10 cellular contexts compared by ENCODE assay signal in genomic region chr3:67863869-67864268, GRCh38.
DNase-seq lines count a peak whose midpoint lies in the region; ATAC-seq, FAIRE-seq and TF ChIP-seq lines count a peak whose summit lies in the region.
"Had no signal": no experiment of that assay in that cellular context is flagged by ENCODE, and none has a peak within 500 bp of the region (broad histone marks: within the 10 kb centered on the region; RNA-seq: fewer than 3 reads in every experiment).

No MANE protein-coding gene starts in this region.

- H3K14ac ChIP-seq in IMR-90 (replicated peaks; ENCODE audit: low read depth, low read length), result no peak overlapping the region

- no peak overlapping the region for H2AK9ac ChIP-seq in IMR-90 (replicated peaks; ENCODE audit: low read depth, low read length, poor library complexity)

- TF ChIP-seq EP300 in GM12878 (IDR thresholded peaks at IDR 0.05; ENCODE audit: borderline replicate concordance in 1 of 2, control insufficient read depth in 1 of 2, low read depth in 2 of 2, low read length in 2 of 2), result no peak

- H3K27ac ChIP-seq in DOHH2 (ENCODE audit: low read depth, low read length) (no peak overlapping the region), IMR-90 (ENCODE audit: insufficient read depth, low read length) (no peak overlapping the region), GM12878 (ENCODE audit: control insufficient read depth, insufficient read depth) (no peak overlapping the region), liver (ENCODE audit: low read depth in 1 of 2, low read length in 2 of 2) (no peak overlapping the region), spleen (no peak overlapping the region)
- H3K27ac ChIP-seq: heart right ventricle, right atrium auricular region had no signal

- dilution Hi-C loops in IMR-90 (cut with HindIII; ENCODE audit: low sequenced_read_pairs, unreplicated experiment), result no loop called here

- no peaks in the 10 kb centered on the region for H3K79me2 ChIP-seq in DOHH2 (ENCODE audit: control insufficient read depth, low read length)
- H3K79me2 ChIP-seq in GM12878 (ENCODE audit: control insufficient read depth, insufficient read depth, low read length), result no peaks in the 10 kb centered on the region

- H4K91ac ChIP-seq in IMR-90 (ENCODE audit: insufficient read depth, low read depth, low read length), result no peak overlapping the region

- no CpG with 5 or more reads among the region's 4 CpGs for WGBS in IMR-90 (ENCODE audit: extremely low coverage in 2 of 2, insufficient read length in 1 of 2), 2 experiments
- 51% methylated on average over 4 of the region's 4 CpGs for WGBS in GM12878 (ENCODE audit: insufficient coverage, insufficient replicate concordance, low lambda C conversion rate, missing lambda C conversion rate)
- 89% methylated on average over 4 of the region's 4 CpGs for WGBS in liver
- WGBS in spleen, 5 donors, result 70 to 83% (median 78%) methylated on average over 4 of the region's 4 CpGs

- H3K9me3 ChIP-seq in DOHH2 (ENCODE audit: control insufficient read depth, insufficient read depth, low read length) (peaks cover 14% of the 10 kb centered on the region; the same call in 1 of the 2 replicates), IMR-90 (ENCODE audit: control insufficient read depth, insufficient read depth, low read length) (no peaks in the 10 kb centered on the region), GM12878 (replicated peaks; ENCODE audit: control insufficient read depth, insufficient read depth, low read length) (no peaks in the 10 kb centered on the region), liver (ENCODE audit: control insufficient read depth in 4 of 4, low read length in 3 of 4) (no peaks in the 10 kb centered on the region), spleen (peaks cover 0 to 5% (median 0%) of the 10 kb centered on the region in 8 donors)
- H3K9me3 ChIP-seq: right atrium auricular region had no signal

- FAIRE-seq in GM12878 (lab: Jason Lieb, UNC), result no peak

- no peaks in the 10 kb centered on the region for H3F3A ChIP-seq in DOHH2 (ENCODE audit: control insufficient read depth, insufficient read depth)

- no peak overlapping the region for H3K4me3 ChIP-seq in DOHH2 (ENCODE audit: low read length)
- no peak overlapping the region for H3K4me3 ChIP-seq in IMR-90 (ENCODE audit: insufficient read depth, low read depth, low read length)
- H3K4me3 ChIP-seq in GM12878, result no peak overlapping the region
- no peak overlapping the region for H3K4me3 ChIP-seq in liver (ENCODE audit: low read depth in 1 of 3, low read length in 3 of 3)
- H3K4me3 ChIP-seq in spleen, result no peak overlapping the region
- H3K4me3 ChIP-seq: heart right ventricle, right atrium auricular region had no signal

- TF ChIP-seq CTCF in DOHH2 (IDR thresholded peaks at IDR 0.05; ENCODE audit: low read depth, low read length, poor library complexity, severe bottlenecking) (peak; percentile 57), IMR-90 (conservative IDR thresholded peaks at IDR 0.05; ENCODE audit: low read depth, low read length) (peak; percentile 34), GM12878 (IDR thresholded peaks at IDR 0.05 in 2 of 3, conservative IDR thresholded peaks at IDR 0.05 in 1 of 3; ENCODE audit: control insufficient read depth in 2 of 3, extremely low read depth in 1 of 3, insufficient read depth in 1 of 3, low read depth in 3 of 3, low read length in 3 of 3) (peak in 2 of 3 experiments; percentile 14 to 16; a peak in 2 of 6 replicates), liver (IDR thresholded peaks at IDR 0.05; ENCODE audit: low read depth, low read length, missing input control) (peak; percentile 38), spleen (IDR thresholded peaks at IDR 0.05 in 8 of 11, conservative IDR thresholded peaks at IDR 0.05 in 3 of 11) (no peak)

- POLR2A ChIA-PET in IMR-90 (lab: Charles Lee; ENCODE audit: unreplicated experiment), result no interaction called here
- POLR2A ChIA-PET in GM12878 (lab: Charles Lee), result no interaction called here

- in situ Hi-C loops in IMR-90 (cut with MboI; ENCODE audit: low sequenced_read_pairs) (no loop called here), GM12878 (cut with MboI) (no loop called here)

- BruUV-seq in IMR-90 (replicated peaks; lab: Mats Ljungman, UMichigan) (no TSS peak), GM12878 (replicated peaks; lab: Mats Ljungman, UMichigan) (no TSS peak)

- H3K4me2 ChIP-seq in DOHH2 (ENCODE audit: low read length), result no peak overlapping the region
- H3K4me2 ChIP-seq in IMR-90 (ENCODE audit: low read depth, low read length), result no peak overlapping the region
- H3K4me2 ChIP-seq in GM12878 (ENCODE audit: control insufficient read depth, insufficient read depth), result no peak overlapping the region

- no peaks in the 10 kb centered on the region for H3K79me1 ChIP-seq in IMR-90 (ENCODE audit: low read depth in 1 of 2, low read length in 2 of 2)

- H4K8ac ChIP-seq in IMR-90 (ENCODE audit: low read depth in 2 of 2, low read length in 2 of 2), result no peak overlapping the region

- no peak overlapping the region for H3K18ac ChIP-seq in IMR-90 (ENCODE audit: low read depth, low read length)

- H2AFZ ChIP-seq in IMR-90 (replicated peaks; ENCODE audit: low read length, poor library complexity) (no peak overlapping the region), GM12878 (ENCODE audit: control insufficient read depth, low read depth, low read length) (no peak overlapping the region)

- ATAC-seq in IMR-90 (ENCODE audit: low read depth) (no peak), GM12878 (peak; percentile 38; the same call in 1 of the 3 replicates)

- RAD21 ChIA-PET in GM12878 (lab: Charles Lee; ENCODE audit: unreplicated experiment), result no interaction called here

- no peak overlapping the region for H2BK15ac ChIP-seq in IMR-90 (ENCODE audit: low read depth, low read length)

- no peak overlapping the region for H4K5ac ChIP-seq in IMR-90 (ENCODE audit: low read depth, low read length)

- H3K9me1 ChIP-seq in IMR-90 (ENCODE audit: insufficient read depth, low read length), result no peaks in the 10 kb centered on the region

- intact Hi-C loops in IMR-90 (cut with micrococcal nuclease) (loop anchor here (5.0 kb wide), 1 partner anchor 482 kb away; no protein-coding TSS in a partner anchor), GM12878 (cut with micrococcal nuclease; ENCODE audit: unreplicated experiment) (no loop called here), spleen (cut with DNase I; ENCODE audit: low total_unique reads) (no loop called here)

- H3K23ac ChIP-seq in IMR-90 (ENCODE audit: low read depth, low read length), result no peak overlapping the region

- H3K4me1 ChIP-seq in DOHH2 (ENCODE audit: control insufficient read depth, low read length) (peaks cover 6% of the 10 kb centered on the region), IMR-90 (ENCODE audit: control insufficient read depth, insufficient read depth, low read length) (no peaks in the 10 kb centered on the region), GM12878 (ENCODE audit: control insufficient read depth, insufficient read depth, low read length) (no peaks in the 10 kb centered on the region), liver (ENCODE audit: control insufficient read depth in 4 of 4, insufficient read depth in 4 of 4, low read length in 3 of 4) (peaks cover 0 to 2% (median 0%) of the 10 kb centered on the region in 4 donors), spleen (no peaks in the 10 kb centered on the region)

- H3K4ac ChIP-seq in IMR-90 (ENCODE audit: low read depth, low read length), result no peak overlapping the region

- H3K9ac ChIP-seq in IMR-90 (ENCODE audit: low read depth, low read length) (no peak overlapping the region), GM12878 (ENCODE audit: control insufficient read depth, insufficient read depth, low read length) (no peak overlapping the region), liver (ENCODE audit: low read depth in 1 of 2, low read length in 2 of 2) (no peak overlapping the region)

- no peaks in the 10 kb centered on the region for H3K36me3 ChIP-seq in DOHH2 (ENCODE audit: control insufficient read depth, low read length)
- H3K36me3 ChIP-seq in IMR-90 (ENCODE audit: control insufficient read depth, insufficient read depth, low read length), result no peaks in the 10 kb centered on the region
- H3K36me3 ChIP-seq in GM12878 (ENCODE audit: control insufficient read depth in 2 of 2, insufficient read depth in 2 of 2, low read length in 1 of 2), result no peaks in the 10 kb centered on the region
- no peaks in the 10 kb centered on the region for H3K36me3 ChIP-seq in liver (ENCODE audit: control insufficient read depth in 4 of 4, insufficient read depth in 3 of 4, low read depth in 1 of 4, low read length in 3 of 4)
- no peaks in the 10 kb centered on the region for H3K36me3 ChIP-seq in spleen
- H3K36me3 ChIP-seq: heart right ventricle, right atrium auricular region had no signal

- SMC1A ChIA-PET in GM12878 (lab: Charles Lee; ENCODE audit: uncharacterized antibody, unreplicated experiment), result no interaction called here

- H3K56ac ChIP-seq in IMR-90 (ENCODE audit: extremely low read depth, insufficient read depth, low read length), result no peak overlapping the region

- no peak for TF ChIP-seq POLR2A in IMR-90 (IDR thresholded peaks at IDR 0.05; ENCODE audit: low read depth, low read length)
- no peak for TF ChIP-seq POLR2A in GM12878 (IDR thresholded peaks at IDR 0.05; ENCODE audit: low read depth, low read length)
- TF ChIP-seq POLR2A in spleen (IDR thresholded peaks at IDR 0.05), result no peak

- TF ChIP-seq RAD21 in IMR-90 (IDR thresholded peaks at IDR 0.05; ENCODE audit: low read length), result peak; percentile 23; the same call in 1 of the 2 replicates
- TF ChIP-seq RAD21 in GM12878 (IDR thresholded peaks at IDR 0.05; ENCODE audit: insufficient read depth, low read depth, low read length), result no peak
- peak in 1 of 2 donors; percentile 68 for TF ChIP-seq RAD21 in liver (IDR thresholded peaks at IDR 0.05)

- CTCF ChIA-PET in IMR-90 (lab: Yijun Ruan, JAX) (no interaction called here), GM12878 (lab: Yijun Ruan, JAX) (no interaction called here)

- no peaks in the 10 kb centered on the region for H4K20me1 ChIP-seq in DOHH2 (ENCODE audit: control insufficient read depth, insufficient read depth, low read depth, low read length)
- no peaks in the 10 kb centered on the region for H4K20me1 ChIP-seq in IMR-90 (ENCODE audit: insufficient read depth, low read length)
- no peaks in the 10 kb centered on the region for H4K20me1 ChIP-seq in GM12878 (ENCODE audit: control insufficient read depth, insufficient read depth)

- peak; percentile 16 for DNase-seq in IMR-90
- DNase-seq in GM12878 (ENCODE audit: low read depth, low spot score), result no peak
- DNase-seq in activated effector memory CD4-positive, alpha-beta T cell treated with anti-CD3 and anti-CD28 coated beads, Interleukin-2, amount 50 U/mL, for 16 hours, result no peak
- DNase-seq in OCI-M2 (lab: John Stamatoyannopoulos, UW; ENCODE audit: unreplicated experiment), result no peak
- no peak for DNase-seq in spleen
- DNase-seq in NCI-H345 treated with DMSO at 0.1 percent for 48 hours (lab: John Stamatoyannopoulos, UW; ENCODE audit: unreplicated experiment), result no peak
- DNase-seq: heart right ventricle had no signal

- H3K9me2 ChIP-seq in DOHH2 (replicated peaks; ENCODE audit: control insufficient read depth, low read length), result no peaks in the 10 kb centered on the region

- no peak overlapping the region for H2AK5ac ChIP-seq in IMR-90 (ENCODE audit: low read depth, low read length)

- no peak overlapping the region for H2BK20ac ChIP-seq in IMR-90 (ENCODE audit: low read depth, low read length)

- H2BK120ac ChIP-seq in IMR-90 (ENCODE audit: low read depth, low read length), result no peak overlapping the region

- no peak overlapping the region for H2BK5ac ChIP-seq in IMR-90 (ENCODE audit: low read depth, low read length, poor library complexity, severe bottlenecking)

- H3K27me3 ChIP-seq in DOHH2 (ENCODE audit: control insufficient read depth, low read length) (no peaks in the 10 kb centered on the region), IMR-90 (ENCODE audit: control insufficient read depth, insufficient read depth, low read length) (no peaks in the 10 kb centered on the region), GM12878 (replicated peaks in 1 of 2; ENCODE audit: control insufficient read depth in 2 of 2, insufficient read depth in 2 of 2, low read length in 1 of 2) (no peaks in the 10 kb centered on the region), liver (ENCODE audit: control insufficient read depth in 4 of 4, insufficient read depth in 4 of 4, low read length in 3 of 4) (no peaks in the 10 kb centered on the region), spleen (replicated peaks in 1 of 7) (no peaks in the 10 kb centered on the region)
- H3K27me3 ChIP-seq: heart right ventricle, right atrium auricular region had no signal

Comparison
In these comparisons a context has a peak if more than half of its experiments do, and no peak if none do; other contexts are left out.
1. CTCF ChIP-seq: peak in DOHH2 (single experiment), IMR-90 (single experiment), GM12878 (2 of 3) and liver (single experiment); none in spleen (0 of 11).